Comparison of ENCODE assay signal across 9 cellular contexts in the genomic region with DNA sequence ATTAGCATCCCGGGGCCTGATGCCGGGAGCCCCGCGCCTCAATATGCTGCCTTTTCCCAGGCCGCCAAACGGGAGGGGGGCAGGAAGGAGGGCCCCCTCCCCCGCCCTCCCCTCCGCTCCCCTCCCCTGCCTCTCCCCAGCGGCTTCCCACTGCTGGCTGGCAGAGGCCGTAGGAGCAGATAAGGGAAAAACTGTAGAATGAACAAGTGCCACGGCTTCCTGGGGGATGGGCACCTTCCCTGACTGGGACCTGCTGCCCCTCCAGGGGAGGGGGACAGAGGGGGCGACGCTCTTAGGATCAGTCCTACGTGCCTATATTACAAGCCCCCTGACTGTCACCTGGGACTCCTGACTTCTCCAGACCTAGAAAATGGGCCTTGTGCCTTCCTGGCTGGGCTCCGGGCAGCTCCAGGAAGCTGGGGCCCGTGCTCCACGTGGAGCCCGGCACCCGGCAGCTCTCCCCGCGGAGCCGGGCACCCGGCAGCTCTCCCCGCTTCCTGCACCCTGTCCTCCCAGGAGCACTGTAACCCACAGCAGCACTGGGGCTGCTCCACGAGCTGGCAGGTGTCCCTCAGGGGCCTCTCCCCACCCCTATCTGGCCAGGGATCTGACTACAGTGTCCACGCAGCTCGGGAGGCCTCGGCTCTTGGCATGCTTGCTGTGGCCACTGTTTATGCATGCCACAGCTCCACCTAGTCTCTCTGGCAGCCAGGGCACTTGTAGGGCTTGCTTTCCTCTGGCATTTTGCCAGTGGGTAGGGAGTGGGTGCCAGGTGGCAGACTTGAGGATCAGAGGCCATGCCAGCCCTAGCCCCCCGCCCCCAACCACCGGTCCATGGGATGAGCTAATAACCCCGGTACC. TPM values are rescaled to one million over a fixed set of nuclear protein-coding genes. Genes with fewer than 3 reads are reported as not detected.
DNase-seq lines count a peak whose midpoint lies in the region; ATAC-seq and TF ChIP-seq lines count a peak whose summit lies in the region.
"Had no signal": no experiment of that assay in that cellular context is flagged by ENCODE, and none has a peak within 500 bp of the region (broad histone marks: within the 10 kb centered on the region; RNA-seq: fewer than 3 reads in every experiment).

No MANE protein-coding gene starts in this region.

- H3K27ac ChIP-seq in IMR-90 (ENCODE audit: insufficient read depth, low read length) (no peak overlapping the region), body of pancreas (peak overlapping the region in 1 of 4 donors; percentile 30), neural progenitor cell (no peak overlapping the region), trophoblast cell (ENCODE audit: low read depth, low read length) (no peak overlapping the region)

- H4K20me1 ChIP-seq in IMR-90 (ENCODE audit: insufficient read depth, low read length), result peaks cover 3% of the 10 kb centered on the region; the same call in 1 of the 2 replicates
- H4K20me1 ChIP-seq in neural progenitor cell (ENCODE audit: low read depth), result peaks cover 33% of the 10 kb centered on the region

- H3K4ac ChIP-seq in IMR-90 (ENCODE audit: low read depth, low read length) (no peak overlapping the region), trophoblast cell (ENCODE audit: low read depth, low read length) (no peak overlapping the region)

- H3K79me2 ChIP-seq in neural progenitor cell (ENCODE audit: low read depth) (peaks cover 3% of the 10 kb centered on the region), trophoblast cell (ENCODE audit: control insufficient read depth, insufficient read depth, low read length, poor library complexity) (peaks cover 4% of the 10 kb centered on the region)

- H2AK5ac ChIP-seq in IMR-90 (ENCODE audit: low read depth, low read length), result no peak overlapping the region
- no peak overlapping the region for H2AK5ac ChIP-seq in trophoblast cell (ENCODE audit: low read length)

- no peaks in the 10 kb centered on the region for H3K9me3 Mint-ChIP-seq in neural progenitor cell

- no peak overlapping the region for H3K4me2 ChIP-seq in IMR-90 (ENCODE audit: low read depth, low read length)
- H3K4me2 ChIP-seq in neural progenitor cell, result peak overlapping the region; percentile 64
- H3K4me2 ChIP-seq in trophoblast cell (ENCODE audit: low read length), result no peak overlapping the region

- peak overlapping the region; percentile 24 for H2AK9ac ChIP-seq in IMR-90 (replicated peaks; ENCODE audit: low read depth, low read length, poor library complexity)

- H2AFZ ChIP-seq in IMR-90 (replicated peaks; ENCODE audit: low read length, poor library complexity) (no peak overlapping the region), neural progenitor cell (replicated peaks) (no peak overlapping the region), trophoblast cell (ENCODE audit: insufficient read depth, low read length, poor library complexity) (no peak overlapping the region)

- no peak overlapping the region for H2BK15ac ChIP-seq in IMR-90 (ENCODE audit: low read depth, low read length)

- no peak overlapping the region for H4K12ac ChIP-seq in trophoblast cell (ENCODE audit: low read depth, low read length)

- H3K9me3 ChIP-seq in IMR-90 (ENCODE audit: control insufficient read depth, insufficient read depth, low read length) (no peaks in the 10 kb centered on the region), body of pancreas (no peaks in the 10 kb centered on the region), neural progenitor cell (ENCODE audit: low read depth) (no peaks in the 10 kb centered on the region), trophoblast cell (ENCODE audit: insufficient read depth, low read depth, low read length) (peaks cover 3% of the 10 kb centered on the region)

- no peak for TF ChIP-seq CTCF in IMR-90 (conservative IDR thresholded peaks at IDR 0.05; ENCODE audit: low read depth, low read length)
- peak in 2 of 7 experiments; percentile 4 to 5 for TF ChIP-seq CTCF in body of pancreas (IDR thresholded peaks at IDR 0.05)
- no peak for TF ChIP-seq CTCF in neural progenitor cell (IDR thresholded peaks at IDR 0.05)

- no peak overlapping the region for H3K4me3 ChIP-seq in IMR-90 (ENCODE audit: insufficient read depth, low read depth, low read length)
- H3K4me3 ChIP-seq in body of pancreas, result no peak overlapping the region
- H3K4me3 ChIP-seq in neural progenitor cell, result peak overlapping the region; percentile 3
- H3K4me3 ChIP-seq in trophoblast cell (ENCODE audit: low read depth, low read length), result no peak overlapping the region

- H3K36me3 ChIP-seq in IMR-90 (ENCODE audit: control insufficient read depth, insufficient read depth, low read length) (no peaks in the 10 kb centered on the region), body of pancreas (replicated peaks in 1 of 2; ENCODE audit: insufficient read depth in 1 of 2, low read depth in 2 of 2) (no peaks in the 10 kb centered on the region), neural progenitor cell (no peaks in the 10 kb centered on the region), trophoblast cell (ENCODE audit: control insufficient read depth in 1 of 2, insufficient read depth in 2 of 2, low read length in 2 of 2) (no peaks in the 10 kb centered on the region)

- H3K9ac ChIP-seq in IMR-90 (ENCODE audit: low read depth, low read length), result no peak overlapping the region
- H3K9ac ChIP-seq in neural progenitor cell, result no peak overlapping the region
- no peak overlapping the region for H3K9ac ChIP-seq in trophoblast cell (ENCODE audit: low read length)

- 40% methylated on average over 2 of the region's 31 CpGs; no CpG with 5 or more reads in 1 of the 2 experiments for WGBS in IMR-90 (ENCODE audit: extremely low coverage in 2 of 2, insufficient read length in 1 of 2), 2 experiments
- WGBS in body of pancreas, 2 donors, result 15 to 19% methylated on average over 8 to 28 of the region's 31 CpGs
- WGBS in trophoblast cell (ENCODE audit: extremely low coverage, insufficient coverage, insufficient read length), result no CpG with 5 or more reads among the region's 31 CpGs

- in situ Hi-C loops in IMR-90 (cut with MboI; ENCODE audit: low sequenced_read_pairs), result loop anchor here (25.0 kb wide), 1 partner anchor 343 kb away; a partner anchor contains a TSS

- H3K23ac ChIP-seq in IMR-90 (ENCODE audit: low read depth, low read length) (no peak overlapping the region), trophoblast cell (ENCODE audit: low read length) (no peak overlapping the region)

- no peak overlapping the region for H3K56ac ChIP-seq in IMR-90 (ENCODE audit: extremely low read depth, insufficient read depth, low read length)

- no peak overlapping the region for H4K5ac ChIP-seq in IMR-90 (ENCODE audit: low read depth, low read length)

- ATAC-seq in IMR-90 (ENCODE audit: low read depth), result no peak
- ATAC-seq in body of pancreas, result no peak
- no peak for ATAC-seq in GM21619 (IDR thresholded peaks at IDR 0.05; ENCODE audit: unreplicated experiment)

- DNase-seq in COR-L47 (lab: John Stamatoyannopoulos, UW) (peak; percentile 50), IMR-90 (no peak), body of pancreas (peak; percentile 41 to 75 (median 55)), neural progenitor cell (ENCODE audit: low spot score) (no peak), trophoblast cell (no peak), GDM1 (lab: John Stamatoyannopoulos, UW) (no peak)
- DNase-seq in activated CD4-positive, alpha-beta T cell treated with anti-CD3 and anti-CD28 coated beads for 1 hour, result no peak

- POLR2A ChIA-PET in IMR-90 (lab: Charles Lee; ENCODE audit: unreplicated experiment), result no interaction called here

- no peak overlapping the region for H2BK12ac ChIP-seq in trophoblast cell (ENCODE audit: low read length)

- no peak overlapping the region for H2BK5ac ChIP-seq in IMR-90 (ENCODE audit: low read depth, low read length, poor library complexity, severe bottlenecking)
- H2BK5ac ChIP-seq in trophoblast cell (ENCODE audit: low read depth, low read length, poor library complexity), result no peak overlapping the region

- peaks cover 17% of the 10 kb centered on the region for H3K4me1 ChIP-seq in IMR-90 (ENCODE audit: control insufficient read depth, insufficient read depth, low read length)
- H3K4me1 ChIP-seq in body of pancreas, result peaks cover 49% of the 10 kb centered on the region
- peaks cover 59% of the 10 kb centered on the region for H3K4me1 ChIP-seq in neural progenitor cell
- peaks cover 13 to 20% of the 10 kb centered on the region in 2 experiments for H3K4me1 ChIP-seq in trophoblast cell (ENCODE audit: control insufficient read depth in 1 of 2, insufficient read depth in 2 of 2, low read length in 2 of 2)

- H3F3A ChIP-seq in neural progenitor cell (ENCODE audit: low read depth), result peaks cover 23% of the 10 kb centered on the region

- H3K4me3 Mint-ChIP-seq in neural progenitor cell, result peak overlapping the region; percentile 74

- H3K14ac ChIP-seq in IMR-90 (replicated peaks; ENCODE audit: low read depth, low read length) (no peak overlapping the region), trophoblast cell (ENCODE audit: low read length) (no peak overlapping the region)

- H3K9me1 ChIP-seq in IMR-90 (ENCODE audit: insufficient read depth, low read length), result peaks cover 6% of the 10 kb centered on the region

- dilution Hi-C loops in IMR-90 (cut with HindIII; ENCODE audit: low sequenced_read_pairs, unreplicated experiment), result no loop called here

- H4K8ac ChIP-seq in IMR-90 (ENCODE audit: low read depth in 2 of 2, low read length in 2 of 2) (no peak overlapping the region), trophoblast cell (ENCODE audit: low read depth, low read length) (no peak overlapping the region)

- TF ChIP-seq POLR2A in IMR-90 (IDR thresholded peaks at IDR 0.05; ENCODE audit: low read depth, low read length), result no peak
- no peak for TF ChIP-seq POLR2A in body of pancreas (IDR thresholded peaks at IDR 0.05)

- TF ChIP-seq RAD21 in IMR-90 (IDR thresholded peaks at IDR 0.05; ENCODE audit: low read length), result no peak

- H3K27me3 ChIP-seq in IMR-90 (ENCODE audit: control insufficient read depth, insufficient read depth, low read length), result peaks cover 23% of the 10 kb centered on the region; the same call in 1 of the 2 replicates
- H3K27me3 ChIP-seq in body of pancreas, result no peaks in the 10 kb centered on the region
- peaks cover 93% of the 10 kb centered on the region for H3K27me3 ChIP-seq in neural progenitor cell
- H3K27me3 ChIP-seq in trophoblast cell (ENCODE audit: insufficient read depth, low read length), result peaks cover 51% of the 10 kb centered on the region

- H3K79me1 ChIP-seq in IMR-90 (ENCODE audit: low read depth in 1 of 2, low read length in 2 of 2), result peaks cover 0 to 2% of the 10 kb centered on the region in 2 experiments; a peak in 1 of 4 replicates
- H3K79me1 ChIP-seq in trophoblast cell (ENCODE audit: low read length), result peaks cover 8% of the 10 kb centered on the region

- CTCF ChIA-PET in IMR-90 (lab: Yijun Ruan, JAX), result no interaction called here

- H4K91ac ChIP-seq in IMR-90 (ENCODE audit: insufficient read depth, low read depth, low read length) (no peak overlapping the region), trophoblast cell (ENCODE audit: low read depth, low read length) (no peak overlapping the region)

- no TSS peak for BruUV-seq in IMR-90 (replicated peaks; lab: Mats Ljungman, UMichigan)

- H3K4me1 Mint-ChIP-seq in neural progenitor cell, result peaks cover 54% of the 10 kb centered on the region

- H3K27me3 Mint-ChIP-seq in neural progenitor cell (ENCODE audit: insufficient read depth, low read depth), result peaks cover 24% of the 10 kb centered on the region

- no peak overlapping the region for H3K27ac Mint-ChIP-seq in neural progenitor cell

- H2BK120ac ChIP-seq in IMR-90 (ENCODE audit: low read depth, low read length), result no peak overlapping the region
- H2BK120ac ChIP-seq in trophoblast cell (ENCODE audit: insufficient read depth, low read length, poor library complexity), result no peak overlapping the region

- H3K36me3 Mint-ChIP-seq in neural progenitor cell, result no peaks in the 10 kb centered on the region

- no peak overlapping the region for H3K18ac ChIP-seq in IMR-90 (ENCODE audit: low read depth, low read length)
- no peak overlapping the region for H3K18ac ChIP-seq in trophoblast cell (ENCODE audit: low read length)

- intact Hi-C loops in IMR-90 (cut with micrococcal nuclease), result no loop called here
- intact Hi-C loops in body of pancreas (cut with DNase I), result loop anchor here (10.0 kb wide), 1 partner anchor 54 kb away; a partner anchor contains a TSS

- no peak overlapping the region for H2BK20ac ChIP-seq in IMR-90 (ENCODE audit: low read depth, low read length)

RNA-seq across cellular contexts. Expression of a gene that starts 0.7 kb away (rescaled TPM):
- total RNA-seq in IMR-90 (2012; rRNA removed), result not detected in 2 replicates
- polyA plus RNA-seq in IMR-90 (2012; rRNA removed), result not detected in 2 replicates
- 0.08 TPM in 1 of 2 replicates, not detected in the other for polyA plus RNA-seq in IMR-90 (2012; cell fraction: cytosol; rRNA removed)
- 0.22 and 0.33 TPM in 2 replicates for polyA plus RNA-seq in IMR-90 (2012; cell fraction: nucleus; rRNA removed; ENCODE audit: low replicate concordance)
- not detected for total RNA-seq in body of pancreas
- total RNA-seq in neural progenitor cell (ENCODE audit: low replicate concordance), result 6.4 and 28.2 TPM in 2 replicates
- polyA plus RNA-seq in trophoblast cell (2013), result 0.21 and 0.22 TPM in 2 replicates
- polyA plus RNA-seq: liver had no signal

RNA-seq across cellular contexts. Expression of a gene that starts 4.3 kb away (rescaled TPM):
- total RNA-seq in IMR-90 (2012; rRNA removed) (14.0 and 15.3 TPM in 2 replicates), body of pancreas (10 to 100 TPM; 13.7 to 31.3 TPM), neural progenitor cell (ENCODE audit: low replicate concordance) (30.6 and 53.9 TPM in 2 replicates)
- polyA plus RNA-seq in IMR-90 (2012; rRNA removed), result 18.5 and 23.3 TPM in 2 replicates
- 18.5 and 21.4 TPM in 2 replicates for polyA plus RNA-seq in IMR-90 (2012; cell fraction: cytosol; rRNA removed)
- polyA plus RNA-seq in IMR-90 (2012; cell fraction: nucleus; rRNA removed; ENCODE audit: low replicate concordance), result 113 and 229 TPM in 2 replicates
- polyA plus RNA-seq in trophoblast cell (2013), result 12.5 and 13.9 TPM in 2 replicates

RNA-seq across cellular contexts. Expression of a gene that starts 25.4 kb away (rescaled TPM):
- total RNA-seq in IMR-90 (2012; rRNA removed) (1.3 and 1.7 TPM in 2 replicates), body of pancreas (10 to 100 TPM; 25.9 to 58.3 TPM), neural progenitor cell (ENCODE audit: low replicate concordance) (0.65 TPM in 1 of 2 replicates, not detected in the other)
- polyA plus RNA-seq in IMR-90 (2012; rRNA removed), result 4.2 and 4.6 TPM in 2 replicates
- 3.1 and 5.7 TPM in 2 replicates for polyA plus RNA-seq in IMR-90 (2012; cell fraction: cytosol; rRNA removed)
- polyA plus RNA-seq in IMR-90 (2012; cell fraction: nucleus; rRNA removed; ENCODE audit: low replicate concordance), result 32.3 and 65.2 TPM in 2 replicates
- polyA plus RNA-seq in trophoblast cell (2013), result 0.07 and 0.14 TPM in 2 replicates

RNA-seq across cellular contexts. Expression of a gene that starts 54.6 kb away (rescaled TPM):
- total RNA-seq in IMR-90 (2012; rRNA removed) (0.18 and 0.28 TPM in 2 replicates), body of pancreas (10 to 100 TPM in 1 of 2 donors, 1 to 10 TPM in 1; 5.7 to 27.4 TPM), neural progenitor cell (ENCODE audit: low replicate concordance) (0.54 and 2.0 TPM in 2 replicates)
- 1.9 and 2.4 TPM in 2 replicates for polyA plus RNA-seq in IMR-90 (2012; rRNA removed)
- polyA plus RNA-seq in IMR-90 (2012; cell fraction: cytosol; rRNA removed), result 1.4 and 2.4 TPM in 2 replicates
- 7.8 and 21.5 TPM in 2 replicates for polyA plus RNA-seq in IMR-90 (2012; cell fraction: nucleus; rRNA removed; ENCODE audit: low replicate concordance)
- 0.17 and 0.18 TPM in 2 replicates for polyA plus RNA-seq in trophoblast cell (2013)

RNA-seq across cellular contexts. Expression of a gene that starts 55.8 kb away (rescaled TPM):
- total RNA-seq in IMR-90 (2012; rRNA removed), result 8.1 and 10.9 TPM in 2 replicates
- polyA plus RNA-seq in IMR-90 (2012; rRNA removed), result 22.3 and 23.0 TPM in 2 replicates
- polyA plus RNA-seq in IMR-90 (2012; cell fraction: cytosol; rRNA removed), result 23.1 and 35.9 TPM in 2 replicates
- polyA plus RNA-seq in IMR-90 (2012; cell fraction: nucleus; rRNA removed; ENCODE audit: low replicate concordance), result 23.6 and 41.8 TPM in 2 replicates
- 1 to 10 TPM; 5.6 to 8.8 TPM for total RNA-seq in body of pancreas
- 10.0 and 29.6 TPM in 2 replicates for total RNA-seq in neural progenitor cell (ENCODE audit: low replicate concordance)
- 5.7 and 6.2 TPM in 2 replicates for polyA plus RNA-seq in trophoblast cell (2013)

Comparison
In these comparisons a context has a peak if more than half of its experiments do, and no peak if none do; other contexts are left out.
1. DNase-seq: peak in COR-L47 (single experiment) and body of pancreas (4 of 4); none in IMR-90 (single experiment), neural progenitor cell (single experiment), trophoblast cell (0 of 2), GDM1 (single experiment) and activated CD4-positive, alpha-beta T cell treated with anti-CD3 and anti-CD28 coated beads for 1 hour (single experiment).
2. RNA of a gene that starts 25.4 kb away (total RNA-seq): 25.9 to 58.3 TPM in body of pancreas; 1.3 to 1.7 TPM in IMR-90 and 0.65 TPM in neural progenitor cell; every median in the first group is over 10 times any median in the second.